In the genomic region with DNA sequence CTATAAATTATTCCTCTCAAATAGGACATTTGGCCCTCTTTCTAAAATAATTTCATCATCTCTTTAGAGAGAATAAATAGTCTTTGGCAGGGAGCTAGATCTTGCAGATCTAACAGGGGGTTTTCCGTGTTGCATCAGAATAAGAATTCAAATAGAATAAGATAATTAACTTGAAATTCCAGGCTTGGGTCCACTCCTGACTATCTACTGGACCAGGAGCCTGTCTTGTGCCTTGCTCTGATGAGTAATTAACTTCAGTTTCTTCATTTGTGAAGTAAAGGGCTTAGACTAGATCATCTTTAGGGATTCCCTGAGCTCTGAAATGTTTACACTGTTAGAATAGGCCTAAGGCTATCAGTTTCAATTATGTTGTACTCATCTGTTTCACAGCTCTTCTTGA, we compare ENCODE assay signal across 10 cellular contexts. TPM values are rescaled to one million over a fixed set of nuclear protein-coding genes. Genes with fewer than 3 reads are reported as not detected.
DNase-seq lines count a peak whose midpoint lies in the region; ATAC-seq and TF ChIP-seq lines count a peak whose summit lies in the region.
"Had no signal": no experiment of that assay in that cellular context is flagged by ENCODE, and none has a peak within 500 bp of the region (broad histone marks: within the 10 kb centered on the region; RNA-seq: fewer than 3 reads in every experiment).

No MANE protein-coding gene starts in this region.

- no peak for TF ChIP-seq CTCF in left ventricle myocardium inferior (IDR thresholded peaks at IDR 0.05; ENCODE audit: borderline replicate concordance)
- no peak for TF ChIP-seq CTCF in VCaP (conservative IDR thresholded peaks at IDR 0.05)
- TF ChIP-seq CTCF in fibroblast of pulmonary artery (IDR thresholded peaks at IDR 0.05; ENCODE audit: low read length, missing control alignments): no peak
- no peak for TF ChIP-seq CTCF in vagina (IDR thresholded peaks at IDR 0.05)
- no peak for TF ChIP-seq CTCF in upper lobe of right lung (IDR thresholded peaks at IDR 0.05)

- ATAC-seq in left ventricle myocardium superior: no peak
- ATAC-seq in HG02798 (IDR thresholded peaks at IDR 0.05; ENCODE audit: poor library complexity, unreplicated experiment): no peak
- ATAC-seq in upper lobe of right lung: no peak

- intact Hi-C loops in left ventricle myocardium inferior (cut with micrococcal nuclease) (no loop called here), left ventricle myocardium superior (cut with micrococcal nuclease) (no loop called here), vagina (cut with DNase I) (no loop called here), upper lobe of right lung (cut with DNase I) (no loop called here)

- TF ChIP-seq POLR2A in vagina (IDR thresholded peaks at IDR 0.05): no peak

- peak overlapping the region; percentile 58 for H3K27ac ChIP-seq in left ventricle myocardium inferior (replicated peaks)
- H3K27ac ChIP-seq in VCaP: peak overlapping the region; percentile 86
- H3K27ac ChIP-seq in vagina: peak overlapping the region; percentile 15
- H3K27ac ChIP-seq in upper lobe of right lung: no peak overlapping the region

- H3K36me3 ChIP-seq in left ventricle myocardium inferior (no peaks in the 10 kb centered on the region), vagina (no peaks in the 10 kb centered on the region), upper lobe of right lung (no peaks in the 10 kb centered on the region)

- no peak for DNase-seq in left ventricle myocardium inferior
- no peak for DNase-seq in left ventricle myocardium superior
- peak; percentile 70 for DNase-seq in fibroblast of pulmonary artery (ENCODE audit: low read depth)
- no peak for DNase-seq in vagina (ENCODE audit: extremely low spot score in 2 of 2)
- no peak for DNase-seq in DMS79 treated with DMSO at 0.1 percent for 48 hours (lab: John Stamatoyannopoulos, UW)
- DNase-seq in upper lobe of right lung: no peak
- DNase-seq: aorta, KG1 had no signal

- H3K9me3 ChIP-seq in left ventricle myocardium inferior (replicated peaks): no peaks in the 10 kb centered on the region
- no peaks in the 10 kb centered on the region for H3K9me3 ChIP-seq in vagina
- H3K9me3 ChIP-seq in upper lobe of right lung: no peaks in the 10 kb centered on the region

- H3K4me1 ChIP-seq in left ventricle myocardium inferior (peaks cover 9% of the 10 kb centered on the region), vagina (peaks cover 15% of the 10 kb centered on the region), upper lobe of right lung (peaks cover 10% of the 10 kb centered on the region)

- H3K4me3 ChIP-seq in left ventricle myocardium inferior (no peak overlapping the region), fibroblast of pulmonary artery (replicated peaks; ENCODE audit: low read depth, low read length) (no peak overlapping the region), vagina (no peak overlapping the region), upper lobe of right lung (no peak overlapping the region)

- H3K27me3 ChIP-seq in left ventricle myocardium inferior (ENCODE audit: low read depth) (no peaks in the 10 kb centered on the region), vagina (no peaks in the 10 kb centered on the region), upper lobe of right lung (no peaks in the 10 kb centered on the region)

RNA-seq across cellular contexts. Expression of gene TMEM123, which starts 23.5 kb away (rescaled TPM):
- total RNA-seq in left ventricle myocardium inferior: 70.2 TPM
- total RNA-seq in left ventricle myocardium superior: 75.9 TPM
- 156 TPM for total RNA-seq in vagina
- 203 TPM for total RNA-seq in upper lobe of right lung

RNA-seq across cellular contexts. Expression of gene MMP7, which starts 54.5 kb away (rescaled TPM):
- total RNA-seq in left ventricle myocardium inferior: not detected
- not detected for total RNA-seq in left ventricle myocardium superior
- total RNA-seq in vagina: 6.9 TPM
- total RNA-seq in upper lobe of right lung: 16.0 TPM
